22 cellular contexts compared by ENCODE assay signal in the genomic region with DNA sequence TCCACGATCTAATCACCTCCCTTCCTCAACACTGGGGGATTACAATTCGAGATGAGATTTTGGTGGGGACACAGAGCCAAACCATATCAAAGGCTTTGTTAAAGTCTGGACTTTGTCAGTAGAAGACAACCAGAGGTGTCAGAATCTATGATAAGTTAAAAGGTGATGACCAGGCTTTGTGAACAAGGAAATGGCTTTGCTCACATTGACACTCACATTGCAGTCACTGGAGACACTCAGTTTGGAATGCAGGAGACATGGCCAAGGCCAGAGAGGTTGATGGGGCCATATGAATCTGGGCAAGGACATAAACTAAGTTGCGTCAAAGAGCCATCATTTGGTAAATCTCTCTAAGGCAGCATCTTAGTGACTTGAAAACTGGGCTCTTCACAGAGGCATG.
"Had no signal": no experiment of that assay in that cellular context is flagged by ENCODE, and none has a peak within 500 bp of the region (broad histone marks: within the 10 kb centered on the region; RNA-seq: fewer than 3 reads in every experiment).

No MANE protein-coding gene starts in this region.

- H3K27me3 Mint-ChIP-seq: activated B cell treated with CpG ODN at 0.5 μM for 24 hours; activated CD8-positive, alpha-beta memory T cell treated with anti-CD3 and anti-CD28 coated beads, Interleukin-2, amount 10 ng/mL, durations not matched to agents 7 days and 5 days; naive thymus-derived CD8-positive, alpha-beta T cell; type B pancreatic cell had no signal

- H3K27ac Mint-ChIP-seq: activated B cell treated with CpG ODN at 0.5 μM for 24 hours; activated CD8-positive, alpha-beta memory T cell treated with anti-CD3 and anti-CD28 coated beads, Interleukin-2, amount 10 ng/mL, durations not matched to agents 7 days and 5 days; activated CD8-positive, alpha-beta T cell treated with anti-CD3 and anti-CD28 coated beads, Interleukin-2, amount 10 ng/mL, durations not matched to agents 7 days and 5 days; activated naive CD4-positive, alpha-beta T cell treated with anti-CD3 and anti-CD28 coated beads, Interleukin-2, amount 50 U/mL, for 72 hours; activated T-cell treated with anti-CD3 and anti-CD28 coated beads, Interleukin-2, amount 50 U/mL, for 72 hours; naive thymus-derived CD8-positive, alpha-beta T cell; stimulated activated naive CD8-positive, alpha-beta T cell treated with anti-CD3 and anti-CD28 coated beads, Interleukin-15, Interleukin-2, amounts not matched to agents 100 ng/mL and 50 ng/mL, for 24 hours; T-helper 2 cell treated with Interferon-gamma antibody and Interleukin-4, amounts not matched to agents 5 μg/mL and 100 μg/mL, for 36 hours had no signal

- H3K9me3 Mint-ChIP-seq: activated B cell treated with CpG ODN at 0.5 μM for 24 hours; T-helper 2 cell treated with Interferon-gamma antibody and Interleukin-4, amounts not matched to agents 5 μg/mL and 100 μg/mL, for 36 hours had no signal

- H3K4me3 Mint-ChIP-seq: activated B cell treated with CpG ODN at 0.5 μM for 24 hours; activated CD8-positive, alpha-beta memory T cell treated with anti-CD3 and anti-CD28 coated beads, Interleukin-2, amount 10 ng/mL, durations not matched to agents 7 days and 5 days; activated CD8-positive, alpha-beta T cell treated with anti-CD3 and anti-CD28 coated beads, Interleukin-2, amount 10 ng/mL, durations not matched to agents 7 days and 5 days; activated T-cell treated with anti-CD3 and anti-CD28 coated beads, Interleukin-2, amount 50 U/mL, for 72 hours; naive thymus-derived CD8-positive, alpha-beta T cell; stimulated activated naive CD8-positive, alpha-beta T cell treated with anti-CD3 and anti-CD28 coated beads, Interleukin-15, Interleukin-2, amounts not matched to agents 100 ng/mL and 50 ng/mL, for 24 hours; T-helper 2 cell treated with Interferon-gamma antibody and Interleukin-4, amounts not matched to agents 5 μg/mL and 100 μg/mL, for 36 hours; type B pancreatic cell had no signal

- H3K36me3 Mint-ChIP-seq: activated CD8-positive, alpha-beta memory T cell treated with anti-CD3 and anti-CD28 coated beads, Interleukin-2, amount 10 ng/mL, durations not matched to agents 7 days and 5 days; activated naive CD4-positive, alpha-beta T cell treated with anti-CD3 and anti-CD28 coated beads, Interleukin-2, amount 50 U/mL, for 72 hours; naive thymus-derived CD8-positive, alpha-beta T cell; type B pancreatic cell had no signal

- DNase-seq: activated B cell treated with CpG ODN at 0.5 μM for 24 hours; activated CD4-positive, alpha-beta T cell treated with anti-CD3 and anti-CD28 coated beads, Interleukin-2, amount 50 U/mL, for 1 hour; activated CD8-positive, alpha-beta memory T cell treated with anti-CD3 and anti-CD28 coated beads, Interleukin-2, amount 10 ng/mL, durations not matched to agents 7 days and 5 days; activated CD8-positive, alpha-beta T cell treated with anti-CD3 and anti-CD28 coated beads, Interleukin-2, amount 10 ng/mL, durations not matched to agents 7 days and 5 days; activated naive CD4-positive, alpha-beta T cell; activated T-cell treated with anti-CD3 and anti-CD28 coated beads, Interleukin-2, amount 50 U/mL, for 72 hours; cerebellar nuclear complex; effector memory CD4-positive, alpha-beta T cell; glutamatergic neuron; hypothalamus; mammary epithelial cell; midbrain; naive thymus-derived CD8-positive, alpha-beta T cell; right lobe of liver; stimulated activated CD4-positive, alpha-beta T cell treated with anti-CD3 and anti-CD28 coated beads, Interleukin-12 subunit alpha, Interleukin-12 subunit beta, amount 100 ng/mL, for 4 hours; stimulated activated CD4-positive, alpha-beta T cell treated with anti-CD3 and anti-CD28 coated beads, Interleukin-4, amount 100 ng/mL, for 1 hour; T-helper 1 cell; uterus had no signal

- H3K4me1 Mint-ChIP-seq: activated B cell treated with CpG ODN at 0.5 μM for 24 hours; activated CD8-positive, alpha-beta memory T cell treated with anti-CD3 and anti-CD28 coated beads, Interleukin-2, amount 10 ng/mL, durations not matched to agents 7 days and 5 days; naive thymus-derived CD8-positive, alpha-beta T cell had no signal

- ATAC-seq: activated CD8-positive, alpha-beta memory T cell treated with anti-CD3 and anti-CD28 coated beads, Interleukin-2, amount 10 ng/mL, durations not matched to agents 7 days and 5 days; activated CD8-positive, alpha-beta T cell treated with anti-CD3 and anti-CD28 coated beads, Interleukin-2, amount 10 ng/mL, durations not matched to agents 7 days and 5 days; activated naive CD4-positive, alpha-beta T cell treated with anti-CD3 and anti-CD28 coated beads, Interleukin-2, amount 50 U/mL, for 72 hours; activated T-cell treated with anti-CD3 and anti-CD28 coated beads, Interleukin-2, amount 50 U/mL, for 72 hours; naive thymus-derived CD8-positive, alpha-beta T cell; right lobe of liver had no signal
